1 cellular context compared by ENCODE assay signal in genomic region chr10:97795886-97796285, GRCh38.
TF ChIP-seq lines count a peak whose summit lies in the region.

No MANE protein-coding gene starts in this region.

TF ChIP-seq in GM23338, 12 proteins besides CTCF, POLR2A, EP300 and RAD21:
- TF ChIP-seq ETS1 (IDR thresholded peaks at IDR 0.05) (no peak), CREB1 (CRISPR knock-in tag; IDR thresholded peaks at IDR 0.05; ENCODE audit: low read depth) (no peak), POLR2AphosphoS5 (IDR thresholded peaks at IDR 0.05; ENCODE audit: low read depth) (no peak)
TF ChIP-seq in GM23338: peak in this region for 0.
